Comparison of ENCODE assay signal across 13 cellular contexts in the genomic region with DNA sequence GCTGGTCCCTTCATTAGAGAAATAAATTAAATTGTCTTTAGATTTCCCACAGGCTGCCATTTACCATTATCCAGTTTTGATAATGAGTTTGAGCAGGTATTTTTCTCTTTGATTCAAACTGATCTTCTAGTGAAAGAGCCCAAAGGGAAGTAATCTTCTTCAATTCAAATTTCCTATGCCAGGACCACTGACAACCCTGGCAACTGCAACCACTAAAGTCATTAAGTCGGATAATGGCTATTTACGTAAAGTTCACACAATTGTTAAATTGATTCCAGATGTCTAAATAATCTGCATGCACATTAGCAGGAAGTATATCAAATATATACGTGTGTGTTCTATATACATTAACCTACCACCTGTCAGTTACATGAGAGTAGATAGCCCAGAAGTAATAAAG.
"Had no signal": no experiment of that assay in that cellular context is flagged by ENCODE, and none has a peak within 500 bp of the region (broad histone marks: within the 10 kb centered on the region; RNA-seq: fewer than 3 reads in every experiment).

No MANE protein-coding gene starts in this region.

- DNase-seq: activated CD4-positive, alpha-beta memory T cell treated with anti-CD3 and anti-CD28 coated beads for 36 hours; activated CD4-positive, alpha-beta T cell treated with anti-CD3 and anti-CD28 coated beads for 36 hours; activated T-cell treated with anti-CD3 and anti-CD28 coated beads for 4 hours; effector CD4-positive, alpha-beta T cell; gastrocnemius medialis; heart left ventricle; kidney glomerular epithelial cell; left ventricle myocardium superior; mucosa of descending colon; naive B cell; stimulated activated naive B cell treated with anti-CD40 and anti-IgM and Interleukin-4, amounts not matched to agents 10 μg/mL and 1 μg/mL and 100 μg/mL, for 72 hours; upper lobe of left lung had no signal

- ATAC-seq: activated CD4-positive, alpha-beta T cell treated with anti-CD3 and anti-CD28 coated beads for 36 hours; gastrocnemius medialis; heart left ventricle; left ventricle myocardium superior; mucosa of descending colon; stimulated activated naive B cell treated with anti-CD40 and anti-IgM and Interleukin-4, amounts not matched to agents 10 μg/mL and 1 μg/mL and 100 μg/mL, for 72 hours; WTC11 had no signal
